Comparison of ENCODE assay signal across 1 cellular context in genomic region chr19:1648156-1648925, GRCh38.
TF ChIP-seq lines count a peak whose summit lies in the region.

No MANE protein-coding gene starts in this region.

TF ChIP-seq in HepG2, 621 proteins besides CTCF, POLR2A, EP300 and RAD21 (continued from another document):
- no peak for TF ChIP-seq IKZF5 (CRISPR knock-in tag; IDR thresholded peaks at IDR 0.05)
- TF ChIP-seq ZNF552 (CRISPR knock-in tag; IDR thresholded peaks at IDR 0.05; ENCODE audit: borderline replicate concordance) = no peak
- no peak for TF ChIP-seq E2F1 (CRISPR knock-in tag; IDR thresholded peaks at IDR 0.05)
- TF ChIP-seq PLSCR1 (CRISPR knock-in tag; IDR thresholded peaks at IDR 0.05; ENCODE audit: borderline replicate concordance) = no peak
